Comparison of ENCODE assay signal across 20 cellular contexts in genomic region chr2:165434865-165435500, GRCh38. TPM values are rescaled to one million over a fixed set of nuclear protein-coding genes. Genes with fewer than 3 reads are reported as not detected.
DNase-seq lines count a peak whose midpoint lies in the region; ATAC-seq, FAIRE-seq and TF ChIP-seq lines count a peak whose summit lies in the region.
"Had no signal": no experiment of that assay in that cellular context is flagged by ENCODE, and none has a peak within 500 bp of the region (broad histone marks: within the 10 kb centered on the region; RNA-seq: fewer than 3 reads in every experiment).

No MANE protein-coding gene starts in this region.

- H2AFZ ChIP-seq in smooth muscle cell (ENCODE audit: low read depth) = peak overlapping the region; percentile 14

- H3K4me1 ChIP-seq in HUES64 (ENCODE audit: insufficient read depth, low read length) = peaks cover 42% of the 10 kb centered on the region
- H3K4me1 ChIP-seq in smooth muscle cell (ENCODE audit: low read depth) = peaks cover 23% of the 10 kb centered on the region

- H3K4me2 ChIP-seq in smooth muscle cell = no peak overlapping the region

- WGBS in HUES64 = 41% methylated on average over 1 of the region's 1 CpG
- 15% methylated on average over 1 of the region's 1 CpG for WGBS in smooth muscle cell (ENCODE audit: low lambda C conversion rate)

- no peak overlapping the region for H3K9ac ChIP-seq in HUES64 (ENCODE audit: low read depth, low read length)
- H3K9ac ChIP-seq in smooth muscle cell (ENCODE audit: low read depth) = no peak overlapping the region
- H3K9ac ChIP-seq: BLaER1 had no signal

- no peak overlapping the region for H3K4me3 ChIP-seq in HUES64 (ENCODE audit: low read length)
- H3K4me3 ChIP-seq in smooth muscle cell = no peak overlapping the region
- H3K4me3 ChIP-seq: BLaER1, HAP-1 had no signal

- H3K27ac ChIP-seq in HUES64 (ENCODE audit: low read depth, low read length) (peak overlapping the region; percentile 48; the same call in 1 of the 2 replicates), smooth muscle cell (ENCODE audit: low read depth) (no peak overlapping the region)
- H3K27ac ChIP-seq: BLaER1 had no signal

- DNase-seq in GM19239 (ENCODE audit: insufficient read length, low spot score) = no peak
- DNase-seq in islet precursor cell = peak; percentile 64
- DNase-seq in smooth muscle cell (lab: John Stamatoyannopoulos, UW; ENCODE audit: unreplicated experiment) = no peak
- DNase-seq in NCI-H82 (lab: John Stamatoyannopoulos, UW) = no peak
- DNase-seq in stimulated activated CD4-positive, alpha-beta T cell treated with anti-CD3 and anti-CD28 coated beads, Interleukin-4, amount 100 ng/mL, for 1 hour = no peak
- DNase-seq: CD4-positive, alpha-beta memory T cell; DMS79 treated with DMSO at 0.1 percent for 48 hours; KG1; NCI-H1105 treated with DMSO at 0.1 percent for 48 hours; NCI-H1694; NCI-H2227 treated with DMSO at 0.1 percent for 48 hours; PC-3; RPMI8226; SHP77 treated with DMSO at 0.1 percent for 48 hours had no signal

- ATAC-seq in HG03175 (IDR thresholded peaks at IDR 0.05; ENCODE audit: unreplicated experiment) = no peak
- ATAC-seq: PC-3, SK-N-SH treated with all-trans-retinoic acid at 6 μM for 48 hours had no signal

- H3K9me3 ChIP-seq in HUES64 (ENCODE audit: insufficient read depth, low read depth, low read length) (no peaks in the 10 kb centered on the region), smooth muscle cell (replicated peaks; ENCODE audit: low read depth) (no peaks in the 10 kb centered on the region)
- H3K9me3 ChIP-seq: BLaER1, HAP-1 had no signal

- no peaks in the 10 kb centered on the region for H3K79me2 ChIP-seq in smooth muscle cell (ENCODE audit: low read depth)

- no peaks in the 10 kb centered on the region for H3K36me3 ChIP-seq in HUES64 (ENCODE audit: insufficient read depth, low read length)
- no peaks in the 10 kb centered on the region for H3K36me3 ChIP-seq in smooth muscle cell (ENCODE audit: low read depth)
- H3K36me3 ChIP-seq: BLaER1, HAP-1 had no signal

- peak; percentile 21 for FAIRE-seq in GM19239 (lab: Jason Lieb, UNC)
- FAIRE-seq: G401.6 had no signal

- no peak for TF ChIP-seq CTCF in smooth muscle cell (IDR thresholded peaks at IDR 0.05; ENCODE audit: borderline replicate concordance, insufficient read depth, poor library complexity, severe bottlenecking)

- no peaks in the 10 kb centered on the region for H4K20me1 ChIP-seq in smooth muscle cell (ENCODE audit: low read depth)
- H4K20me1 ChIP-seq: BLaER1 had no signal

- no peaks in the 10 kb centered on the region for H3F3A ChIP-seq in smooth muscle cell (ENCODE audit: low read depth)

- H3K27me3 ChIP-seq in HUES64 (ENCODE audit: insufficient read depth, low read length) (no peaks in the 10 kb centered on the region), smooth muscle cell (ENCODE audit: low read depth) (no peaks in the 10 kb centered on the region)
- H3K27me3 ChIP-seq: BLaER1 had no signal

RNA-seq across cellular contexts. Expression of gene CSRNP3, which starts 34.5 kb away (rescaled TPM):
- 2.0 TPM for polyA plus RNA-seq in HUES64 (2013, experiment 1 of 2)
- polyA plus RNA-seq in HUES64 (2013, experiment 2 of 2) = 5.5 TPM
- total RNA-seq in smooth muscle cell = 7.1 and 7.4 TPM in 2 replicates
- 2.8 and 3.4 TPM in 2 replicates for polyA plus RNA-seq in smooth muscle cell
- total RNA-seq: CD4-positive, alpha-beta memory T cell had no signal
- polyA plus RNA-seq: CD4-positive, alpha-beta memory T cell had no signal
